In the genomic region with DNA sequence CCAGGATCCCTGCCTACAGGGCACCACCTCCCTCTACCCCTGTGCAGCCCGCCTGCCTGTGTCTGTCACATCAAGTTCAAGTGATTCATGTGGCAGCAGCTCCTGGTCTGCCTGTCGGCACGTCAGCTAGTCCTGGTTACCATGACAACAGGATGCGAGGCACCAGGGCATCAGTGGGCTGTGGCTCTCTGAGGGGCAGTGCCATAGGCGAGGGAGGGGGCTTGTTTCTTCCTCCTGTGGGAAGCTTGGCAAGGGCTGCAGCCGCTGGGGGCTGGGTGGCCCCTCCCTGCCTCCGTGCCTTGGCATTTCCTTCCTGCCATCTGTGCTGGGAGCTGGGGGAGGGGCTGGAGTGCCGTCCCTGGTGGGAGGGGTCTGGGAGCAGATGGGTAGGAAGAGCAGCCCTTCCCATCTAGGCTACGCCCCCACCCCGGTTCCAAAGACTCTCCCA, we compare ENCODE assay signal across 9 cellular contexts. TPM values are rescaled to one million over a fixed set of nuclear protein-coding genes. Genes with fewer than 3 reads are reported as not detected.
DNase-seq lines count a peak whose midpoint lies in the region; ATAC-seq lines count a peak whose summit lies in the region.
"Had no signal": no experiment of that assay in that cellular context is flagged by ENCODE, and none has a peak within 500 bp of the region (broad histone marks: within the 10 kb centered on the region; RNA-seq: fewer than 3 reads in every experiment).

No MANE protein-coding gene starts in this region.

- POLR2A ChIA-PET in naive thymus-derived CD4-positive, alpha-beta T cell (lab: Charles Lee), result no interaction called here

- H3K36me3 ChIP-seq in naive thymus-derived CD4-positive, alpha-beta T cell (ENCODE audit: control insufficient read depth in 2 of 3, insufficient read depth in 3 of 3, low read length in 3 of 3), result no peaks in the 10 kb centered on the region

- ATAC-seq in naive thymus-derived CD4-positive, alpha-beta T cell, result peak; percentile 61

- CTCF ChIA-PET in naive thymus-derived CD4-positive, alpha-beta T cell (lab: Charles Lee), result no interaction called here

- no peaks in the 10 kb centered on the region for H3K36me3 Mint-ChIP-seq in activated naive CD8-positive, alpha-beta T cell treated with anti-CD3 and anti-CD28 coated beads for 36 hours
- peaks cover 0 to 7% (median 0%) of the 10 kb centered on the region in 5 donors for H3K36me3 Mint-ChIP-seq in naive thymus-derived CD4-positive, alpha-beta T cell

- no peaks in the 10 kb centered on the region for H3K27me3 ChIP-seq in naive thymus-derived CD4-positive, alpha-beta T cell (ENCODE audit: control insufficient read depth in 2 of 2, insufficient read depth in 2 of 2, low read length in 2 of 2)

- peaks cover 28% of the 10 kb centered on the region for H3K27me3 Mint-ChIP-seq in activated naive CD8-positive, alpha-beta T cell treated with anti-CD3 and anti-CD28 coated beads for 36 hours
- H3K27me3 Mint-ChIP-seq in naive thymus-derived CD4-positive, alpha-beta T cell, result peaks cover 28 to 41% (median 34%) of the 10 kb centered on the region in 5 donors

- intact Hi-C loops in naive thymus-derived CD4-positive, alpha-beta T cell (cut with micrococcal nuclease), result no loop called here

- H3K27ac ChIP-seq in naive thymus-derived CD4-positive, alpha-beta T cell (ENCODE audit: low read depth, low read length), result no peak overlapping the region
- H3K27ac ChIP-seq: 22Rv1 had no signal

- peak; percentile 39 for DNase-seq in NCI-H1092 treated with DMSO at 0.1 percent for 48 hours (lab: John Stamatoyannopoulos, UW)
- DNase-seq in NCI-H1092 (lab: John Stamatoyannopoulos, UW), result no peak
- DNase-seq in NCI-H2029 (lab: John Stamatoyannopoulos, UW), result peak; percentile 99
- DNase-seq in activated naive CD8-positive, alpha-beta T cell treated with anti-CD3 and anti-CD28 coated beads for 36 hours, result peak; percentile 39
- peak in 2 of 9 donors; percentile 8 to 20 for DNase-seq in naive thymus-derived CD4-positive, alpha-beta T cell
- no peak for DNase-seq in NCI-H2107 treated with DMSO at 0.1 percent for 48 hours (lab: John Stamatoyannopoulos, UW; ENCODE audit: unreplicated experiment)
- DNase-seq in inferior parietal cortex (ENCODE audit: extremely low spot score), result no peak
- DNase-seq in NCI-H187 treated with DMSO at 0.1 percent for 48 hours (lab: John Stamatoyannopoulos, UW), result no peak

- H3K9me3 Mint-ChIP-seq in activated naive CD8-positive, alpha-beta T cell treated with anti-CD3 and anti-CD28 coated beads for 36 hours, result peaks cover 2% of the 10 kb centered on the region
- peaks cover 0 to 6% (median 1%) of the 10 kb centered on the region in 11 donors for H3K9me3 Mint-ChIP-seq in naive thymus-derived CD4-positive, alpha-beta T cell

- H3K9me3 ChIP-seq in naive thymus-derived CD4-positive, alpha-beta T cell (ENCODE audit: control insufficient read depth in 2 of 3, low read length in 3 of 3), result no peaks in the 10 kb centered on the region

- H3K4me3 ChIP-seq in naive thymus-derived CD4-positive, alpha-beta T cell (ENCODE audit: low read length), result no peak overlapping the region

- H3K4me1 ChIP-seq in naive thymus-derived CD4-positive, alpha-beta T cell (ENCODE audit: control insufficient read depth in 2 of 2, insufficient read depth in 2 of 2, low read length in 2 of 2), result no peaks in the 10 kb centered on the region

- no peaks in the 10 kb centered on the region for H3K4me1 Mint-ChIP-seq in activated naive CD8-positive, alpha-beta T cell treated with anti-CD3 and anti-CD28 coated beads for 36 hours
- H3K4me1 Mint-ChIP-seq in naive thymus-derived CD4-positive, alpha-beta T cell, result peaks cover 0 to 6% (median 0%) of the 10 kb centered on the region in 7 donors

- H3K27ac Mint-ChIP-seq in activated naive CD8-positive, alpha-beta T cell treated with anti-CD3 and anti-CD28 coated beads for 36 hours, result no peak overlapping the region
- no peak overlapping the region for H3K27ac Mint-ChIP-seq in naive thymus-derived CD4-positive, alpha-beta T cell

- no peak overlapping the region for H3K4me3 Mint-ChIP-seq in activated naive CD8-positive, alpha-beta T cell treated with anti-CD3 and anti-CD28 coated beads for 36 hours
- H3K4me3 Mint-ChIP-seq in naive thymus-derived CD4-positive, alpha-beta T cell, result no peak overlapping the region

RNA-seq across cellular contexts. Expression of gene FOXO6, which starts 43.1 kb away (rescaled TPM):
- total RNA-seq in activated naive CD8-positive, alpha-beta T cell treated with anti-CD3 and anti-CD28 coated beads for 36 hours, result under 1 TPM; 0.19 to 0.34 TPM
- total RNA-seq in naive thymus-derived CD4-positive, alpha-beta T cell, result 1 to 10 TPM in 1 of 5 experiments, under 1 TPM in 1, not detected in 3; 0.66 to 1.3 TPM
- polyA plus RNA-seq in naive thymus-derived CD4-positive, alpha-beta T cell, result not detected

Comparison
In these comparisons a context has a peak if more than half of its experiments do, and no peak if none do; other contexts are left out.
1. DNase-seq: peak in NCI-H1092 treated with DMSO at 0.1 percent for 48 hours (single experiment), NCI-H2029 (single experiment) and activated naive CD8-positive, alpha-beta T cell treated with anti-CD3 and anti-CD28 coated beads for 36 hours (single experiment); none in NCI-H1092 (single experiment), NCI-H2107 treated with DMSO at 0.1 percent for 48 hours (single experiment), inferior parietal cortex (single experiment) and NCI-H187 treated with DMSO at 0.1 percent for 48 hours (single experiment).